Comparison of ENCODE assay signal across 18 cellular contexts in genomic region chr5:143635888-143636287, GRCh38.
"Had no signal": no experiment of that assay in that cellular context is flagged by ENCODE, and none has a peak within 500 bp of the region (broad histone marks: within the 10 kb centered on the region; RNA-seq: fewer than 3 reads in every experiment).

No MANE protein-coding gene starts in this region.

- ATAC-seq: activated CD8-positive, alpha-beta memory T cell treated with anti-CD3 and anti-CD28 coated beads, Interleukin-2, amount 10 ng/mL, durations not matched to agents 7 days and 5 days; activated CD8-positive, alpha-beta T cell treated with anti-CD3 and anti-CD28 coated beads for 36 hours; activated naive CD8-positive, alpha-beta T cell treated with anti-CD3 and anti-CD28 coated beads, Interleukin-2, amount 50 U/mL, for 24 hours; stimulated activated naive CD8-positive, alpha-beta T cell treated with anti-CD3 and anti-CD28 coated beads, Interleukin-15, amount 100 ng/mL, for 72 hours had no signal

- DNase-seq: activated CD4-positive, alpha-beta T cell treated with anti-CD3 and anti-CD28 coated beads, Interleukin-2, amount 10 ng/mL, durations not matched to agents 7 days and 5 days; activated CD4-positive, CD25-positive, alpha-beta regulatory T cell treated with anti-CD3 and anti-CD28 coated beads, Interleukin-2, amount 50 U/mL, for 72 hours; activated CD8-positive, alpha-beta memory T cell treated with anti-CD3 and anti-CD28 coated beads, Interleukin-2, amount 10 ng/mL, durations not matched to agents 7 days and 5 days; activated CD8-positive, alpha-beta T cell treated with anti-CD3 and anti-CD28 coated beads for 36 hours; activated gamma-delta T cell; activated naive CD4-positive, alpha-beta T cell treated with anti-CD3 and anti-CD28 coated beads, Interleukin-2, amount 50 U/mL, for 16 hours; activated naive CD8-positive, alpha-beta T cell treated with anti-CD3 and anti-CD28 coated beads, Interleukin-2, amount 50 U/mL, for 24 hours; activated T-cell treated with anti-CD3 and anti-CD28 coated beads for 4 hours; stimulated activated CD4-positive, alpha-beta T cell treated with anti-CD3 and anti-CD28 coated beads, Interleukin-12 subunit alpha, Interleukin-12 subunit beta, amount 100 ng/mL, for 4 hours; stimulated activated naive CD8-positive, alpha-beta T cell treated with anti-CD3 and anti-CD28 coated beads, Interleukin-15, amount 100 ng/mL, for 72 hours; transverse colon; WERI-Rb-1 had no signal

- H3K36me3 ChIP-seq: transverse colon, WERI-Rb-1 had no signal

- H3K4me1 Mint-ChIP-seq: activated CD4-positive, alpha-beta T cell treated with anti-CD3 and anti-CD28 coated beads, Interleukin-2, amount 10 ng/mL, durations not matched to agents 7 days and 5 days; activated CD8-positive, alpha-beta memory T cell treated with anti-CD3 and anti-CD28 coated beads, Interleukin-2, amount 10 ng/mL, durations not matched to agents 7 days and 5 days; activated naive CD8-positive, alpha-beta T cell treated with anti-CD3 and anti-CD28 coated beads, Interleukin-2, amount 50 U/mL, for 24 hours; memory B cell; stimulated activated naive CD8-positive, alpha-beta T cell treated with anti-CD3 and anti-CD28 coated beads, Interleukin-15, amount 100 ng/mL, for 72 hours had no signal

- H3K4me1 ChIP-seq: parathyroid adenoma had no signal

- H3K9ac ChIP-seq: parathyroid adenoma had no signal

- H3K4me3 ChIP-seq: transverse colon had no signal

- H2AFZ ChIP-seq: parathyroid adenoma had no signal

- H3K27me3 Mint-ChIP-seq: activated CD4-positive, alpha-beta T cell treated with anti-CD3 and anti-CD28 coated beads, Interleukin-2, amount 10 ng/mL, durations not matched to agents 7 days and 5 days; activated CD8-positive, alpha-beta memory T cell treated with anti-CD3 and anti-CD28 coated beads, Interleukin-2, amount 10 ng/mL, durations not matched to agents 7 days and 5 days; activated naive CD8-positive, alpha-beta T cell treated with anti-CD3 and anti-CD28 coated beads, Interleukin-2, amount 50 U/mL, for 24 hours; brain; memory B cell; stimulated activated naive CD8-positive, alpha-beta T cell treated with anti-CD3 and anti-CD28 coated beads, Interleukin-15, amount 100 ng/mL, for 72 hours had no signal

- H3K27me3 ChIP-seq: transverse colon had no signal

- H3K36me3 Mint-ChIP-seq: brain, memory B cell had no signal

- H3K9me3 ChIP-seq: transverse colon had no signal

- H3K27ac ChIP-seq: epithelial cell of prostate, parathyroid adenoma, transverse colon, WERI-Rb-1 had no signal

- H3K9me3 Mint-ChIP-seq: activated CD4-positive, alpha-beta T cell treated with anti-CD3 and anti-CD28 coated beads, Interleukin-2, amount 10 ng/mL, durations not matched to agents 7 days and 5 days; activated CD8-positive, alpha-beta T cell treated with anti-CD3 and anti-CD28 coated beads for 36 hours; activated naive CD8-positive, alpha-beta T cell treated with anti-CD3 and anti-CD28 coated beads, Interleukin-2, amount 50 U/mL, for 24 hours; brain; memory B cell; nephron; stimulated activated naive CD8-positive, alpha-beta T cell treated with anti-CD3 and anti-CD28 coated beads, Interleukin-15, amount 100 ng/mL, for 72 hours; T-helper 2 cell treated with Interferon-gamma antibody and Interleukin-4, amounts not matched to agents 5 μg/mL and 100 μg/mL, for 36 hours had no signal

- H3K79me2 ChIP-seq: parathyroid adenoma had no signal

- H3K27ac Mint-ChIP-seq: activated CD4-positive, alpha-beta T cell treated with anti-CD3 and anti-CD28 coated beads, Interleukin-2, amount 10 ng/mL, durations not matched to agents 7 days and 5 days; activated CD8-positive, alpha-beta memory T cell treated with anti-CD3 and anti-CD28 coated beads, Interleukin-2, amount 10 ng/mL, durations not matched to agents 7 days and 5 days; activated CD8-positive, alpha-beta T cell treated with anti-CD3 and anti-CD28 coated beads for 36 hours; activated naive CD8-positive, alpha-beta T cell treated with anti-CD3 and anti-CD28 coated beads, Interleukin-2, amount 50 U/mL, for 24 hours; brain; memory B cell; T-helper 2 cell treated with Interferon-gamma antibody and Interleukin-4, amounts not matched to agents 5 μg/mL and 100 μg/mL, for 36 hours had no signal

- H3K4me3 Mint-ChIP-seq: activated CD4-positive, alpha-beta T cell treated with anti-CD3 and anti-CD28 coated beads, Interleukin-2, amount 10 ng/mL, durations not matched to agents 7 days and 5 days; activated CD8-positive, alpha-beta memory T cell treated with anti-CD3 and anti-CD28 coated beads, Interleukin-2, amount 10 ng/mL, durations not matched to agents 7 days and 5 days; activated CD8-positive, alpha-beta T cell treated with anti-CD3 and anti-CD28 coated beads for 36 hours; activated naive CD8-positive, alpha-beta T cell treated with anti-CD3 and anti-CD28 coated beads, Interleukin-2, amount 50 U/mL, for 24 hours; brain; memory B cell; nephron; stimulated activated naive CD8-positive, alpha-beta T cell treated with anti-CD3 and anti-CD28 coated beads, Interleukin-15, amount 100 ng/mL, for 72 hours; T-helper 2 cell treated with Interferon-gamma antibody and Interleukin-4, amounts not matched to agents 5 μg/mL and 100 μg/mL, for 36 hours had no signal
